Comparison of ENCODE assay signal across 22 cellular contexts in genomic region chr18:7737483-7737882, GRCh38.
DNase-seq lines count a peak whose midpoint lies in the region; ATAC-seq, FAIRE-seq and TF ChIP-seq lines count a peak whose summit lies in the region.
"Had no signal": no experiment of that assay in that cellular context is flagged by ENCODE, and none has a peak within 500 bp of the region (broad histone marks: within the 10 kb centered on the region; RNA-seq: fewer than 3 reads in every experiment).

No MANE protein-coding gene starts in this region.

- peaks cover 51% of the 10 kb centered on the region for H3K4me1 Mint-ChIP-seq in endodermal cell
- no peaks in the 10 kb centered on the region for H3K4me1 Mint-ChIP-seq in T-cell
- H3K4me1 Mint-ChIP-seq: CD4-positive, CD25-positive, alpha-beta regulatory T cell had no signal

- H3K4me2 ChIP-seq in osteoblast (ENCODE audit: insufficient read depth, low read length), result no peak overlapping the region

- TF ChIP-seq CTCF in endodermal cell (conservative IDR thresholded peaks at IDR 0.05) (no peak), osteoblast (IDR thresholded peaks at IDR 0.05; ENCODE audit: extremely low read depth, low read depth, low read length) (no peak), upper lobe of right lung (IDR thresholded peaks at IDR 0.05) (no peak), ovary (IDR thresholded peaks at IDR 0.05) (no peak), kidney (IDR thresholded peaks at IDR 0.05; ENCODE audit: borderline replicate concordance, extremely low read depth, insufficient read depth) (no peak)

- POLR2A ChIA-PET in T-cell (lab: Charles Lee), result no interaction called here

- peaks cover 5% of the 10 kb centered on the region for H3K79me2 ChIP-seq in osteoblast (ENCODE audit: insufficient read depth, low read length)

- no peak overlapping the region for H3K27ac ChIP-seq in endodermal cell (ENCODE audit: low read depth, low read length)
- no peak overlapping the region for H3K27ac ChIP-seq in osteoblast (ENCODE audit: low read depth, low read length)
- no peak overlapping the region for H3K27ac ChIP-seq in upper lobe of right lung
- no peak overlapping the region for H3K27ac ChIP-seq in ovary
- peak overlapping the region in 1 of 2 donors; percentile 66 for H3K27ac ChIP-seq in kidney (ENCODE audit: low read depth in 2 of 2, low read length in 2 of 2)
- H3K27ac ChIP-seq: Peyer's patch had no signal

- ATAC-seq in upper lobe of right lung (peak; percentile 26), T-cell (replicated peaks in 1 of 4) (no peak)

- no peak for TF ChIP-seq POLR2A in ovary (IDR thresholded peaks at IDR 0.05)

- no peak for FAIRE-seq in kidney (lab: Jason Lieb, UNC)
- FAIRE-seq: GM19239 had no signal

- H3K9ac ChIP-seq in endodermal cell (ENCODE audit: extremely low read depth, low read length, poor library complexity, severe bottlenecking) (no peak overlapping the region), kidney (ENCODE audit: low read length in 2 of 2) (no peak overlapping the region)

- no peak overlapping the region for H3K4me3 Mint-ChIP-seq in endodermal cell
- H3K4me3 Mint-ChIP-seq in T-cell, result no peak overlapping the region
- H3K4me3 Mint-ChIP-seq: CD4-positive, CD25-positive, alpha-beta regulatory T cell; H9; HFFc6 had no signal

- H3K36me3 Mint-ChIP-seq in endodermal cell (ENCODE audit: low read depth) (peaks cover 6% of the 10 kb centered on the region), T-cell (no peaks in the 10 kb centered on the region)

- peaks cover 22% of the 10 kb centered on the region for H3K4me1 ChIP-seq in endodermal cell (ENCODE audit: control insufficient read depth, insufficient read depth, low read length)
- H3K4me1 ChIP-seq in osteoblast (ENCODE audit: insufficient read depth, low read length), result no peaks in the 10 kb centered on the region
- peaks cover 33% of the 10 kb centered on the region for H3K4me1 ChIP-seq in upper lobe of right lung
- H3K4me1 ChIP-seq in ovary (ENCODE audit: insufficient read depth), result no peaks in the 10 kb centered on the region
- peaks cover 16 to 21% of the 10 kb centered on the region in 2 donors for H3K4me1 ChIP-seq in kidney (ENCODE audit: control insufficient read depth in 1 of 2, insufficient read depth in 1 of 2, low read depth in 1 of 2, low read length in 2 of 2)
- H3K4me1 ChIP-seq: Peyer's patch had no signal

- no peak overlapping the region for H2AFZ ChIP-seq in osteoblast (ENCODE audit: low read length)

- H3K9me3 ChIP-seq in endodermal cell (ENCODE audit: control insufficient read depth, low read length), result peaks cover 11% of the 10 kb centered on the region
- no peaks in the 10 kb centered on the region for H3K9me3 ChIP-seq in osteoblast (ENCODE audit: low read depth, low read length)
- no peaks in the 10 kb centered on the region for H3K9me3 ChIP-seq in upper lobe of right lung
- H3K9me3 ChIP-seq in ovary, result no peaks in the 10 kb centered on the region
- no peaks in the 10 kb centered on the region for H3K9me3 ChIP-seq in kidney (ENCODE audit: control insufficient read depth in 1 of 2, low read length in 2 of 2)
- H3K9me3 ChIP-seq: MG63, Peyer's patch had no signal

- H3K27me3 ChIP-seq in endodermal cell (ENCODE audit: control insufficient read depth, insufficient read depth, low read length, poor library complexity, severe bottlenecking) (no peaks in the 10 kb centered on the region), osteoblast (ENCODE audit: insufficient read depth, low read length) (no peaks in the 10 kb centered on the region), upper lobe of right lung (no peaks in the 10 kb centered on the region), ovary (no peaks in the 10 kb centered on the region)
- H3K27me3 ChIP-seq: MG63, Peyer's patch had no signal

- TF ChIP-seq EP300 in ovary (IDR thresholded peaks at IDR 0.05), result no peak

- peak; percentile 72 for DNase-seq in astrocyte of the hippocampus (ENCODE audit: low read depth, low spot score)
- DNase-seq in endodermal cell, result no peak
- peak; percentile 30 for DNase-seq in osteoblast (ENCODE audit: insufficient read length, low spot score, missing footprints)
- DNase-seq in upper lobe of right lung, result no peak
- no peak for DNase-seq in ovary
- no peak for DNase-seq in T-cell
- DNase-seq in kidney, result no peak
- DNase-seq: CD4-positive, CD25-positive, alpha-beta regulatory T cell; COR-L47; DMS79; H9; HFFc6; Kasumi-1; MG63; NCI-H1417; NCI-H1694 treated with DMSO at 0.1 percent for 48 hours; NCI-H2081 treated with DMSO at 0.1 percent for 48 hours; NCI-H2171 treated with DMSO at 0.1 percent for 48 hours; NCI-H524 treated with DMSO at 0.1 percent for 48 hours; NCI-H82; Peyer's patch had no signal

- peaks cover 3% of the 10 kb centered on the region for H4K20me1 ChIP-seq in osteoblast (ENCODE audit: insufficient read depth, low read length)

- 95 to 100% methylated on average over 2 of the region's 2 CpGs for WGBS in endodermal cell (ENCODE audit: insufficient coverage in 1 of 2, insufficient read length in 1 of 2), 2 experiments
- 90 to 94% (median 91%) methylated on average over 2 of the region's 2 CpGs for WGBS in ovary, 3 donors

- H3K9me3 Mint-ChIP-seq in endodermal cell, result peaks cover 12% of the 10 kb centered on the region
- H3K9me3 Mint-ChIP-seq in T-cell, result no peaks in the 10 kb centered on the region

- peaks cover 6% of the 10 kb centered on the region for H3K36me3 ChIP-seq in endodermal cell (ENCODE audit: control insufficient read depth, insufficient read depth, low read length)
- H3K36me3 ChIP-seq in osteoblast (ENCODE audit: insufficient read depth, low read length), result no peaks in the 10 kb centered on the region
- no peaks in the 10 kb centered on the region for H3K36me3 ChIP-seq in upper lobe of right lung
- no peaks in the 10 kb centered on the region for H3K36me3 ChIP-seq in ovary
- no peaks in the 10 kb centered on the region for H3K36me3 ChIP-seq in kidney (ENCODE audit: control insufficient read depth in 1 of 2, insufficient read depth in 2 of 2, low read length in 2 of 2)
- H3K36me3 ChIP-seq: MG63, Peyer's patch had no signal

- CTCF ChIA-PET in T-cell (lab: Charles Lee), result no interaction called here

- H3K27me3 Mint-ChIP-seq in endodermal cell (ENCODE audit: insufficient read depth) (no peaks in the 10 kb centered on the region), T-cell (no peaks in the 10 kb centered on the region)
- H3K27me3 Mint-ChIP-seq: CD4-positive, CD25-positive, alpha-beta regulatory T cell had no signal

- intact Hi-C loops in upper lobe of right lung (cut with DNase I) (no loop called here), ovary (cut with DNase I) (no loop called here), kidney (cut with DNase I) (no loop called here)

- H3K27ac Mint-ChIP-seq in endodermal cell (peak overlapping the region; percentile 79), T-cell (no peak overlapping the region)
- H3K27ac Mint-ChIP-seq: CD4-positive, CD25-positive, alpha-beta regulatory T cell; H9; HFFc6 had no signal

- H3K4me3 ChIP-seq in endodermal cell (ENCODE audit: low read length), result no peak overlapping the region
- H3K4me3 ChIP-seq in osteoblast (ENCODE audit: insufficient read depth, low read length), result no peak overlapping the region
- H3K4me3 ChIP-seq in upper lobe of right lung, result no peak overlapping the region
- no peak overlapping the region for H3K4me3 ChIP-seq in ovary
- no peak overlapping the region for H3K4me3 ChIP-seq in kidney (ENCODE audit: low read length in 2 of 2)
- H3K4me3 ChIP-seq: MG63, Peyer's patch had no signal

Comparison
In these comparisons a context has a peak if more than half of its experiments do, and no peak if none do; other contexts are left out.
1. DNase-seq: peak in astrocyte of the hippocampus (single experiment) and osteoblast (single experiment); none in endodermal cell (single experiment), upper lobe of right lung (single experiment), ovary (0 of 5), T-cell (0 of 34) and kidney (single experiment).